26 cellular contexts compared by ENCODE assay signal in the genomic region with DNA sequence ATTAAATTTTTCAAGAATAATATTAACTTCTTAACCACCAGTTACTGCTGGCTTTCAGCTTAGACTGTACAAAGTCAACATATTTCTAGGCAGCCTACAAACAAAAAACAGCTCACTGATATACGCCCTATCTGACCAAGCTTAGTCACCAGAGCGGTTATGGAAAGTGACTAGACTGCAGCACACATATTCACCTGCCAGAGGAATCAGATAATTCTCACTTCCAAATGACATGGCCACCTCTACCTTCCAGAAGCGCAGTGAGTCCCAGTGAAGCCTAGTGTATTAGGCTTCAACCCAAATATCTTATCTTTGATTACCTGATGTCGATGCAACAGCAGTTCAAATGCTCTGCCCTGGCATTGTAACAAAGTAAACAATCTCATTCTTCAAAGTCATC. TPM values are rescaled to one million over a fixed set of nuclear protein-coding genes. Genes with fewer than 3 reads are reported as not detected.
DNase-seq lines count a peak whose midpoint lies in the region; ATAC-seq and TF ChIP-seq lines count a peak whose summit lies in the region.
"Had no signal": no experiment of that assay in that cellular context is flagged by ENCODE, and none has a peak within 500 bp of the region (broad histone marks: within the 10 kb centered on the region; RNA-seq: fewer than 3 reads in every experiment).

No MANE protein-coding gene starts in this region.

- TF ChIP-seq CTCF in HEK293 (tag by site-specific recombination; IDR thresholded peaks at IDR 0.05) (no peak), nephron (IDR thresholded peaks at IDR 0.05; ENCODE audit: unreplicated experiment in 3 of 3) (no peak), esophagus squamous epithelium (IDR thresholded peaks at IDR 0.05) (no peak)

- POLR2A ChIA-PET in HEK293 (lab: Yijun Ruan, JAX), result interaction anchor here (1.4 kb wide), 1 partner anchor 235 kb away, joined by 5 read pairs; no protein-coding TSS in a partner anchor
- POLR2A ChIA-PET in activated CD4-positive, alpha-beta T cell treated with anti-CD3 and anti-CD28 coated beads, Interleukin-2, amount 10 ng/mL, durations not matched to agents 7 days and 5 days (lab: Charles Lee), result no interaction called here

- CTCF ChIA-PET in HEK293 (lab: Yijun Ruan, JAX), result interaction anchor here (0.7 to 2.7 kb wide), 13 partner anchors 9 to 236 kb away, joined by 3 to 43 read pairs (median 3); no protein-coding TSS in a partner anchor
- CTCF ChIA-PET in activated CD4-positive, alpha-beta T cell treated with anti-CD3 and anti-CD28 coated beads, Interleukin-2, amount 10 ng/mL, durations not matched to agents 7 days and 5 days (lab: Charles Lee), result no interaction called here

- H3K36me3 Mint-ChIP-seq in nephron (ENCODE audit: low read depth), result no peaks in the 10 kb centered on the region
- H3K36me3 Mint-ChIP-seq in activated CD4-positive, alpha-beta T cell treated with anti-CD3 and anti-CD28 coated beads, Interleukin-2, amount 10 ng/mL, durations not matched to agents 7 days and 5 days (ENCODE audit: low read depth), result no peaks in the 10 kb centered on the region
- H3K36me3 Mint-ChIP-seq: activated naive CD4-positive, alpha-beta T cell treated with anti-CD3 and anti-CD28 coated beads, Interleukin-2, amount 50 U/mL, for 24 hours; CD8-positive, alpha-beta memory T cell had no signal

- ATAC-seq in HG03025 (IDR thresholded peaks at IDR 0.05; ENCODE audit: low FRiP score, unreplicated experiment) (no peak), GM18498 (IDR thresholded peaks at IDR 0.05; ENCODE audit: unreplicated experiment) (no peak)
- ATAC-seq: activated CD8-positive, alpha-beta T cell treated with anti-CD3 and anti-CD28 coated beads for 36 hours; HCT116; stimulated activated naive CD8-positive, alpha-beta T cell treated with anti-CD3 and anti-CD28 coated beads, Interleukin-15, amount 100 ng/mL, for 72 hours had no signal

- H3K9me3 ChIP-seq in HEK293 (ENCODE audit: control insufficient read depth, insufficient read depth, low read depth, low read length), result no peaks in the 10 kb centered on the region
- H3K9me3 ChIP-seq in duodenal mucosa (ENCODE audit: control insufficient read depth in 1 of 2, low read length in 2 of 2), result no peaks in the 10 kb centered on the region
- H3K9me3 ChIP-seq in esophagus squamous epithelium, result no peaks in the 10 kb centered on the region
- H3K9me3 ChIP-seq: ascending aorta, prostate gland had no signal

- H3K9ac ChIP-seq in duodenal mucosa (ENCODE audit: low read depth in 1 of 2, low read length in 2 of 2), result no peak overlapping the region

- H3K27ac ChIP-seq in HEK293 (ENCODE audit: extremely low read depth, low read depth, low read length) (peak overlapping the region; percentile 64), duodenal mucosa (ENCODE audit: low read depth, low read length) (no peak overlapping the region), esophagus squamous epithelium (no peak overlapping the region)
- H3K27ac ChIP-seq: ascending aorta, skin epidermis had no signal

- peaks cover 16% of the 10 kb centered on the region for H3K27me3 Mint-ChIP-seq in nephron (ENCODE audit: low read depth)
- H3K27me3 Mint-ChIP-seq in activated CD4-positive, alpha-beta T cell treated with anti-CD3 and anti-CD28 coated beads, Interleukin-2, amount 10 ng/mL, durations not matched to agents 7 days and 5 days, result peaks cover 14% of the 10 kb centered on the region

- TF ChIP-seq POLR2A in esophagus squamous epithelium (IDR thresholded peaks at IDR 0.05), result no peak

- peaks cover 17% of the 10 kb centered on the region for H3K4me1 ChIP-seq in HEK293 (ENCODE audit: control insufficient read depth, insufficient read depth, low read length)
- peaks cover 19 to 23% of the 10 kb centered on the region in 2 donors for H3K4me1 ChIP-seq in duodenal mucosa (ENCODE audit: control insufficient read depth in 1 of 2, insufficient read depth in 2 of 2, low read length in 2 of 2)
- peaks cover 0 to 11% (median 0%) of the 10 kb centered on the region in 3 donors for H3K4me1 ChIP-seq in esophagus squamous epithelium
- H3K4me1 ChIP-seq: ascending aorta, prostate gland had no signal

- H3K4me3 Mint-ChIP-seq in nephron, result no peak overlapping the region
- no peak overlapping the region for H3K4me3 Mint-ChIP-seq in activated CD4-positive, alpha-beta T cell treated with anti-CD3 and anti-CD28 coated beads, Interleukin-2, amount 10 ng/mL, durations not matched to agents 7 days and 5 days
- H3K4me3 Mint-ChIP-seq: activated CD8-positive, alpha-beta T cell treated with anti-CD3 and anti-CD28 coated beads for 36 hours; activated naive CD4-positive, alpha-beta T cell treated with anti-CD3 and anti-CD28 coated beads, Interleukin-2, amount 50 U/mL, for 24 hours; CD8-positive, alpha-beta memory T cell; endodermal cell; mesothelial cell of epicardium; neural crest cell; stimulated activated naive CD8-positive, alpha-beta T cell treated with anti-CD3 and anti-CD28 coated beads, Interleukin-15, amount 100 ng/mL, for 72 hours had no signal

- intact Hi-C loops in esophagus squamous epithelium (cut with DNase I), result no loop called here

- peaks cover 9% of the 10 kb centered on the region for H3K4me1 Mint-ChIP-seq in nephron
- H3K4me1 Mint-ChIP-seq in activated CD4-positive, alpha-beta T cell treated with anti-CD3 and anti-CD28 coated beads, Interleukin-2, amount 10 ng/mL, durations not matched to agents 7 days and 5 days, result no peaks in the 10 kb centered on the region
- H3K4me1 Mint-ChIP-seq: activated naive CD4-positive, alpha-beta T cell treated with anti-CD3 and anti-CD28 coated beads, Interleukin-2, amount 50 U/mL, for 24 hours; CD8-positive, alpha-beta memory T cell; stimulated activated naive CD8-positive, alpha-beta T cell treated with anti-CD3 and anti-CD28 coated beads, Interleukin-15, amount 100 ng/mL, for 72 hours had no signal

- DNase-seq in NCI-H2029 (lab: John Stamatoyannopoulos, UW) (peak; percentile 100), esophagus squamous epithelium (lab: John Stamatoyannopoulos, UW) (no peak)
- DNase-seq in activated CD4-positive, alpha-beta T cell treated with anti-CD3 and anti-CD28 coated beads, Interleukin-2, amount 10 ng/mL, durations not matched to agents 7 days and 5 days, result no peak
- DNase-seq: activated CD4-positive, CD25-positive, alpha-beta regulatory T cell; activated CD8-positive, alpha-beta T cell treated with anti-CD3 and anti-CD28 coated beads for 36 hours; activated T-cell treated with anti-CD3 and anti-CD28 coated beads, Interleukin-2, amount 50 U/mL, for 1 hour; CD8-positive, alpha-beta memory T cell; endodermal cell; kidney glomerular epithelial cell; NCI-H446; stimulated activated CD4-positive, alpha-beta T cell treated with anti-CD3 and anti-CD28 coated beads, Interleukin-4, amount 100 ng/mL, for 24 hours; stimulated activated naive CD8-positive, alpha-beta T cell treated with anti-CD3 and anti-CD28 coated beads, Interleukin-15, amount 100 ng/mL, for 72 hours; T1000 had no signal

- H3K4me3 ChIP-seq in HEK293 (ENCODE audit: low read depth, low read length), result no peak overlapping the region
- H3K4me3 ChIP-seq in duodenal mucosa (ENCODE audit: low read depth in 1 of 2, low read length in 2 of 2), result peak overlapping the region; percentile 17 to 45
- H3K4me3 ChIP-seq in esophagus squamous epithelium, result no peak overlapping the region
- H3K4me3 ChIP-seq: ascending aorta, prostate gland, skin epidermis had no signal

- H3K27me3 ChIP-seq in duodenal mucosa (ENCODE audit: control insufficient read depth in 1 of 2, insufficient read depth in 2 of 2, low read length in 2 of 2), result no peaks in the 10 kb centered on the region
- no peaks in the 10 kb centered on the region for H3K27me3 ChIP-seq in esophagus squamous epithelium
- H3K27me3 ChIP-seq: ascending aorta had no signal

- 72 to 83% methylated on average over 4 of the region's 4 CpGs for WGBS in esophagus squamous epithelium, 2 donors

- peak overlapping the region in 2 of 3 experiments; percentile 17 to 61 for H3K27ac Mint-ChIP-seq in nephron
- no peak overlapping the region for H3K27ac Mint-ChIP-seq in activated CD4-positive, alpha-beta T cell treated with anti-CD3 and anti-CD28 coated beads, Interleukin-2, amount 10 ng/mL, durations not matched to agents 7 days and 5 days
- H3K27ac Mint-ChIP-seq: activated CD8-positive, alpha-beta T cell treated with anti-CD3 and anti-CD28 coated beads for 36 hours; activated naive CD4-positive, alpha-beta T cell treated with anti-CD3 and anti-CD28 coated beads, Interleukin-2, amount 50 U/mL, for 24 hours; CD8-positive, alpha-beta memory T cell; endodermal cell; mesothelial cell of epicardium; stimulated activated naive CD8-positive, alpha-beta T cell treated with anti-CD3 and anti-CD28 coated beads, Interleukin-15, amount 100 ng/mL, for 72 hours had no signal

- no peaks in the 10 kb centered on the region; a peak in 1 of 3 replicates for H3K36me3 ChIP-seq in HEK293 (ENCODE audit: control insufficient read depth in 2 of 2, insufficient read depth in 1 of 2, low read length in 2 of 2)
- H3K36me3 ChIP-seq in duodenal mucosa (ENCODE audit: control insufficient read depth in 1 of 2, insufficient read depth in 2 of 2, low read length in 2 of 2), result no peaks in the 10 kb centered on the region
- H3K36me3 ChIP-seq in esophagus squamous epithelium, result no peaks in the 10 kb centered on the region
- H3K36me3 ChIP-seq: ascending aorta, prostate gland had no signal

- no peaks in the 10 kb centered on the region for H3K9me3 Mint-ChIP-seq in nephron
- H3K9me3 Mint-ChIP-seq in activated CD4-positive, alpha-beta T cell treated with anti-CD3 and anti-CD28 coated beads, Interleukin-2, amount 10 ng/mL, durations not matched to agents 7 days and 5 days, result no peaks in the 10 kb centered on the region
- H3K9me3 Mint-ChIP-seq: activated CD8-positive, alpha-beta T cell treated with anti-CD3 and anti-CD28 coated beads for 36 hours; activated naive CD4-positive, alpha-beta T cell treated with anti-CD3 and anti-CD28 coated beads, Interleukin-2, amount 50 U/mL, for 24 hours; endodermal cell had no signal

TF ChIP-seq in HEK293, 187 proteins besides CTCF, POLR2A, EP300 and RAD21 (continues in another document):
- no peak for TF ChIP-seq ZNF324 (tag by site-specific recombination; IDR thresholded peaks at IDR 0.05)
- no peak for TF ChIP-seq BCL11A (tag by site-specific recombination; IDR thresholded peaks at IDR 0.05; ENCODE audit: low read depth)
- TF ChIP-seq AEBP2 (tag by site-specific recombination; IDR thresholded peaks at IDR 0.05; ENCODE audit: borderline replicate concordance), result no peak

RNA-seq across cellular contexts. Expression of gene STXBP6, which starts 8.5 kb away (rescaled TPM):
- not detected for total RNA-seq in activated CD4-positive, alpha-beta T cell treated with anti-CD3 and anti-CD28 coated beads, Interleukin-2, amount 10 ng/mL, durations not matched to agents 7 days and 5 days
- 1 to 10 TPM; 1.2 to 9.7 (median 2.8) TPM for total RNA-seq in esophagus squamous epithelium
- total RNA-seq: activated CD8-positive, alpha-beta T cell treated with anti-CD3 and anti-CD28 coated beads for 36 hours; MCF 10A had no signal

Comparison
In these comparisons a context has a peak if more than half of its experiments do, and no peak if none do; other contexts are left out.
1. H3K4me3 ChIP-seq: peak in duodenal mucosa (2 of 2); none in HEK293 (single experiment) and esophagus squamous epithelium (0 of 4).